14 cellular contexts compared by ENCODE assay signal in genomic region chr21:46220847-46221246, GRCh38. TPM values are rescaled to one million over a fixed set of nuclear protein-coding genes. Genes with fewer than 3 reads are reported as not detected.
DNase-seq lines count a peak whose midpoint lies in the region; ATAC-seq, FAIRE-seq and TF ChIP-seq lines count a peak whose summit lies in the region.
"Had no signal": no experiment of that assay in that cellular context is flagged by ENCODE, and none has a peak within 500 bp of the region (broad histone marks: within the 10 kb centered on the region; RNA-seq: fewer than 3 reads in every experiment).

No MANE protein-coding gene starts in this region.

- no peak for DNase-seq in stimulated activated naive CD8-positive, alpha-beta T cell treated with anti-CD3 and anti-CD28 coated beads, Interleukin-15, Interleukin-2, amounts not matched to agents 100 U/mL and 50 U/mL, for 24 hours
- DNase-seq in stimulated activated naive CD8-positive, alpha-beta T cell treated with anti-CD3 and anti-CD28 coated beads, Interleukin-15, amount 100 ng/mL, for 72 hours: no peak
- DNase-seq in kidney: peak; percentile 22
- no peak for DNase-seq in stimulated activated effector memory CD8-positive, alpha-beta T cell treated with anti-CD3 and anti-CD28 coated beads, Interleukin-12 subunit alpha, Interleukin-12 subunit beta, amount 100 ng/mL, for 72 hours (ENCODE audit: low spot score in 2 of 2)
- no peak for DNase-seq in KG1 (lab: John Stamatoyannopoulos, UW)
- no peak for DNase-seq in NCI-H345 treated with DMSO at 0.1 percent for 48 hours (lab: John Stamatoyannopoulos, UW; ENCODE audit: unreplicated experiment)
- no peak for DNase-seq in medulla oblongata (ENCODE audit: extremely low spot score)
- DNase-seq: ACHN; CD4-positive, CD25-positive, alpha-beta regulatory T cell; H7 had no signal

- H3K27ac ChIP-seq in kidney (ENCODE audit: low read depth in 2 of 2, low read length in 2 of 2): no peak overlapping the region
- H3K27ac ChIP-seq: BLaER1 treated with 17β-estradiol and CSF1 and Interleukin-3, amounts not matched to agents 10 nM and 100 nM had no signal

- peaks cover 7% of the 10 kb centered on the region for H3K36me3 Mint-ChIP-seq in stimulated activated effector memory CD8-positive, alpha-beta T cell treated with anti-CD3 and anti-CD28 coated beads, Interleukin-12 subunit alpha, Interleukin-12 subunit beta, amount 100 ng/mL, for 72 hours

- peaks cover 14% of the 10 kb centered on the region for H3K4me1 Mint-ChIP-seq in stimulated activated naive CD8-positive, alpha-beta T cell treated with anti-CD3 and anti-CD28 coated beads, Interleukin-15, amount 100 ng/mL, for 72 hours
- H3K4me1 Mint-ChIP-seq in stimulated activated effector memory CD8-positive, alpha-beta T cell treated with anti-CD3 and anti-CD28 coated beads, Interleukin-12 subunit alpha, Interleukin-12 subunit beta, amount 100 ng/mL, for 72 hours: peaks cover 20% of the 10 kb centered on the region

- H3K27ac Mint-ChIP-seq in stimulated activated naive CD8-positive, alpha-beta T cell treated with anti-CD3 and anti-CD28 coated beads, Interleukin-15, amount 100 ng/mL, for 72 hours: peak overlapping the region in 1 of 2 donors; percentile 35
- H3K27ac Mint-ChIP-seq in stimulated activated effector memory CD8-positive, alpha-beta T cell treated with anti-CD3 and anti-CD28 coated beads, Interleukin-12 subunit alpha, Interleukin-12 subunit beta, amount 100 ng/mL, for 72 hours: peak overlapping the region; percentile 20
- H3K27ac Mint-ChIP-seq: GM23338 had no signal

- no peaks in the 10 kb centered on the region for H3K27me3 Mint-ChIP-seq in stimulated activated naive CD8-positive, alpha-beta T cell treated with anti-CD3 and anti-CD28 coated beads, Interleukin-15, amount 100 ng/mL, for 72 hours
- H3K27me3 Mint-ChIP-seq: CD4-positive, CD25-positive, alpha-beta regulatory T cell had no signal

- no peak overlapping the region for H3K4me3 Mint-ChIP-seq in stimulated activated naive CD8-positive, alpha-beta T cell treated with anti-CD3 and anti-CD28 coated beads, Interleukin-15, amount 100 ng/mL, for 72 hours
- no peak overlapping the region for H3K4me3 Mint-ChIP-seq in stimulated activated effector memory CD8-positive, alpha-beta T cell treated with anti-CD3 and anti-CD28 coated beads, Interleukin-12 subunit alpha, Interleukin-12 subunit beta, amount 100 ng/mL, for 72 hours
- H3K4me3 Mint-ChIP-seq: GM23338 had no signal

- intact Hi-C loops in kidney (cut with DNase I): no loop called here

- FAIRE-seq in kidney (lab: Jason Lieb, UNC): no peak
- FAIRE-seq: G401.6, GM12892 had no signal

- no peaks in the 10 kb centered on the region for H3K9me3 ChIP-seq in kidney (ENCODE audit: control insufficient read depth in 1 of 2, low read length in 2 of 2)
- H3K9me3 ChIP-seq: BLaER1 treated with 17β-estradiol and CSF1 and Interleukin-3, amounts not matched to agents 10 nM and 100 nM had no signal

- ATAC-seq in stimulated activated naive CD8-positive, alpha-beta T cell treated with anti-CD3 and anti-CD28 coated beads, Interleukin-15, Interleukin-2, amounts not matched to agents 100 U/mL and 50 U/mL, for 24 hours: peak; percentile 6
- ATAC-seq in stimulated activated naive CD8-positive, alpha-beta T cell treated with anti-CD3 and anti-CD28 coated beads, Interleukin-15, amount 100 ng/mL, for 72 hours: no peak
- ATAC-seq in stimulated activated effector memory CD8-positive, alpha-beta T cell treated with anti-CD3 and anti-CD28 coated beads, Interleukin-12 subunit alpha, Interleukin-12 subunit beta, amount 100 ng/mL, for 72 hours: no peak
- ATAC-seq: GM23338 had no signal

- no peak overlapping the region for H3K9ac ChIP-seq in kidney (ENCODE audit: low read length in 2 of 2)
- H3K9ac ChIP-seq: BLaER1 treated with 17β-estradiol and CSF1 and Interleukin-3, amounts not matched to agents 10 nM and 100 nM had no signal

- H3K9me3 Mint-ChIP-seq in stimulated activated naive CD8-positive, alpha-beta T cell treated with anti-CD3 and anti-CD28 coated beads, Interleukin-15, amount 100 ng/mL, for 72 hours: no peaks in the 10 kb centered on the region
- no peaks in the 10 kb centered on the region for H3K9me3 Mint-ChIP-seq in stimulated activated effector memory CD8-positive, alpha-beta T cell treated with anti-CD3 and anti-CD28 coated beads, Interleukin-12 subunit alpha, Interleukin-12 subunit beta, amount 100 ng/mL, for 72 hours
- H3K9me3 Mint-ChIP-seq: CD4-positive, CD25-positive, alpha-beta regulatory T cell had no signal

- peaks cover 4 to 14% of the 10 kb centered on the region in 2 donors for H3K36me3 ChIP-seq in kidney (ENCODE audit: control insufficient read depth in 1 of 2, insufficient read depth in 2 of 2, low read length in 2 of 2)

- no peaks in the 10 kb centered on the region for H3K4me1 ChIP-seq in kidney (ENCODE audit: control insufficient read depth in 1 of 2, insufficient read depth in 1 of 2, low read depth in 1 of 2, low read length in 2 of 2)

- no peak overlapping the region for H3K4me3 ChIP-seq in kidney (ENCODE audit: low read length in 2 of 2)
- H3K4me3 ChIP-seq: BLaER1 treated with 17β-estradiol and CSF1 and Interleukin-3, amounts not matched to agents 10 nM and 100 nM; GM23338 had no signal

- TF ChIP-seq CTCF in kidney (IDR thresholded peaks at IDR 0.05; ENCODE audit: borderline replicate concordance, extremely low read depth, insufficient read depth): no peak

RNA-seq across cellular contexts. Expression of gene LSS, which starts 7.7 kb away (rescaled TPM):
- total RNA-seq in kidney: 24.6 TPM
- polyA plus RNA-seq in kidney (ENCODE audit: insufficient read depth, low read depth, low replicate concordance): 15.8 TPM

RNA-seq across cellular contexts. Expression of gene SPATC1L, which starts 36.6 kb away (rescaled TPM):
- 8.7 TPM for total RNA-seq in kidney
- polyA plus RNA-seq in kidney (ENCODE audit: insufficient read depth, low read depth, low replicate concordance): 3.7 TPM
